ENCODE assay signal across 24 cellular contexts in the genomic region with DNA sequence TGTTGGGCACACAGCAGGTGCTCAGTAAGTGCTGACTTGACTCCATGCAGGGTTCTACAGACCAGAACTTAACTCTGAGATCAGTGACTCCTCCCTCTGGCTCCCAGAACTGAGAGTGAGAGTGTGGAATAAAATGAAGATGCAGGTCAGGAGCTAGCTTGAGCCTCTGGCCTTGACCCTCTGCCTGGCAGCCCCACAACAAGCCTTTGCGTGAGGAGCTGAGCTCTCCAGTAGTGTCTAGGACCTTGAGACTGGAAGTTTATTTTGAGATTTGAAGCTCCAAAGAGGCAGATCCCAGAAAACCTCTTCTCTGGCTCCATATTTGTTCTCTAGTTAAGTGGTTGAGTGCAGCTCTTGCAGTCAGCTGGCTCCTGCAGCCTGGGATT. TPM values are rescaled to one million over a fixed set of nuclear protein-coding genes. Genes with fewer than 3 reads are reported as not detected.
"Had no signal": no experiment of that assay in that cellular context is flagged by ENCODE, and none has a peak within 500 bp of the region (broad histone marks: within the 10 kb centered on the region; RNA-seq: fewer than 3 reads in every experiment).

No MANE protein-coding gene starts in this region.

- H3K36me3 Mint-ChIP-seq: activated naive CD4-positive, alpha-beta T cell treated with anti-CD3 and anti-CD28 coated beads, Interleukin-2, amount 50 U/mL, for 24 hours; naive thymus-derived CD8-positive, alpha-beta T cell had no signal

- H3K4me3 ChIP-seq: gastroesophageal sphincter, right lobe of liver, transverse colon, uterus had no signal

- H3K27ac ChIP-seq: gastroesophageal sphincter, right lobe of liver, VCaP had no signal

- H3K4me3 Mint-ChIP-seq: activated naive CD4-positive, alpha-beta T cell treated with anti-CD3 and anti-CD28 coated beads, Interleukin-2, amount 50 U/mL, for 24 hours; activated naive CD8-positive, alpha-beta T cell treated with anti-CD3 and anti-CD28 coated beads, Interleukin-2, amount 50 U/mL, for 24 hours; activated T-cell treated with anti-CD3 and anti-CD28 coated beads, Interleukin-2, amount 50 U/mL, for 24 hours; T-helper 1 cell treated with Interleukin-12 subunit alpha and Interleukin-12 subunit beta and Interleukin-4 antibody, amounts not matched to agents 30 μg/mL and 1 μg/mL, for 36 hours had no signal

- H3K27ac Mint-ChIP-seq: activated naive CD4-positive, alpha-beta T cell treated with anti-CD3 and anti-CD28 coated beads, Interleukin-2, amount 50 U/mL, for 24 hours; activated naive CD8-positive, alpha-beta T cell treated with anti-CD3 and anti-CD28 coated beads, Interleukin-2, amount 50 U/mL, for 24 hours; activated T-cell treated with anti-CD3 and anti-CD28 coated beads, Interleukin-2, amount 50 U/mL, for 24 hours; naive thymus-derived CD8-positive, alpha-beta T cell; progenitor cell of endocrine pancreas; T-helper 1 cell treated with Interleukin-12 subunit alpha and Interleukin-12 subunit beta and Interleukin-4 antibody, amounts not matched to agents 30 μg/mL and 1 μg/mL, for 36 hours had no signal

- ATAC-seq: activated naive CD8-positive, alpha-beta T cell treated with anti-CD3 and anti-CD28 coated beads, Interleukin-2, amount 50 U/mL, for 24 hours; gastroesophageal sphincter; left colon; naive thymus-derived CD8-positive, alpha-beta T cell; right lobe of liver had no signal

- H3K4me1 ChIP-seq: uterus had no signal

- DNase-seq: activated CD4-positive, alpha-beta T cell treated with anti-CD3 and anti-CD28 coated beads for 48 hours; activated CD4-positive, alpha-beta T cell treated with anti-CD3 and anti-CD28 coated beads, Interleukin-2, amount 50 U/mL, for 48 hours; activated CD8-positive, alpha-beta memory T cell treated with anti-CD3 and anti-CD28 coated beads, Interleukin-2, amount 50 U/mL, for 4 hours; activated gamma-delta T cell; activated naive CD8-positive, alpha-beta T cell treated with anti-CD3 and anti-CD28 coated beads, Interleukin-2, amount 50 U/mL, for 24 hours; activated T-cell treated with anti-CD3 and anti-CD28 coated beads, Interleukin-2, amount 50 U/mL, for 24 hours; amygdala; caudate nucleus; hippocampal formation; kidney; left colon; naive thymus-derived CD8-positive, alpha-beta T cell; right lobe of liver; stimulated activated CD4-positive, alpha-beta T cell treated with anti-CD3 and anti-CD28 coated beads, Interleukin-2, amount 100 ng/mL, for 48 hours; stimulated activated naive CD4-positive, alpha-beta T cell treated with Interleukin-2 at 50 U/mL for 16 hours; T-helper 9 cell; transverse colon; uterus had no signal

- H3K9me3 ChIP-seq: gastroesophageal sphincter, right lobe of liver, transverse colon, uterus had no signal

- H3K36me3 ChIP-seq: gastroesophageal sphincter, right lobe of liver, transverse colon, uterus had no signal

- H3K9me3 Mint-ChIP-seq: activated naive CD4-positive, alpha-beta T cell treated with anti-CD3 and anti-CD28 coated beads, Interleukin-2, amount 50 U/mL, for 24 hours; activated naive CD8-positive, alpha-beta T cell treated with anti-CD3 and anti-CD28 coated beads, Interleukin-2, amount 50 U/mL, for 24 hours; activated T-cell treated with anti-CD3 and anti-CD28 coated beads, Interleukin-2, amount 50 U/mL, for 24 hours; naive thymus-derived CD8-positive, alpha-beta T cell; T-helper 1 cell treated with Interleukin-12 subunit alpha and Interleukin-12 subunit beta and Interleukin-4 antibody, amounts not matched to agents 30 μg/mL and 1 μg/mL, for 36 hours had no signal

RNA-seq across cellular contexts. Expression of a gene that starts 3.4 kb away (rescaled TPM):
- total RNA-seq: activated CD8-positive, alpha-beta memory T cell treated with anti-CD3 and anti-CD28 coated beads for 36 hours had no signal
